In genomic region chr16:69029121-69029520, GRCh38 we compare ENCODE assay signal across 25 cellular contexts.
DNase-seq lines count a peak whose midpoint lies in the region; ATAC-seq, FAIRE-seq and TF ChIP-seq lines count a peak whose summit lies in the region.
"Had no signal": no experiment of that assay in that cellular context is flagged by ENCODE, and none has a peak within 500 bp of the region (broad histone marks: within the 10 kb centered on the region; RNA-seq: fewer than 3 reads in every experiment).

No MANE protein-coding gene starts in this region.

- no peak overlapping the region for H2AFZ ChIP-seq in HepG2 (ENCODE audit: low read length)

- H3K4me3 ChIP-seq in HepG2 (replicated peaks in 1 of 3; ENCODE audit: insufficient read depth in 1 of 3, low read depth in 2 of 3, low read length in 3 of 3) (no peak overlapping the region), right lobe of liver (no peak overlapping the region)
- H3K4me3 ChIP-seq: BLaER1, GM12878 had no signal

- H3K4me1 ChIP-seq in HepG2 (ENCODE audit: insufficient read depth, low read length) (peaks cover 14% of the 10 kb centered on the region), right lobe of liver (peaks cover 0 to 6% (median 0%) of the 10 kb centered on the region in 4 donors)
- H3K4me1 ChIP-seq: BE2C had no signal

- BruUV-seq in HepG2 (replicated peaks; lab: Mats Ljungman, UMichigan), result no TSS peak

- no peaks in the 10 kb centered on the region for H3K79me2 ChIP-seq in HepG2 (ENCODE audit: insufficient read depth, low read length)

- POLR2A ChIA-PET in HepG2 (lab: Yijun Ruan, JAX), result no interaction called here

- no peak for FAIRE-seq in HepG2 (lab: Jason Lieb, UNC)
- FAIRE-seq: A204.1, GM12878, GM12892, GM18507 had no signal

- intact Hi-C loops in HepG2 (cut with micrococcal nuclease; ENCODE audit: unreplicated experiment), result no loop called here
- intact Hi-C loops in right lobe of liver (cut with DNase I), result no loop called here
- intact Hi-C loops in sciatic nerve (cut with DNase I), result no loop called here

- no peak overlapping the region for H3K9ac ChIP-seq in HepG2 (ENCODE audit: insufficient read depth, low read depth, low read length)
- H3K9ac ChIP-seq: BLaER1 had no signal

- H3K4me2 ChIP-seq in HepG2 (ENCODE audit: low read depth, low read length), result no peak overlapping the region
- H3K4me2 ChIP-seq: BLaER1 had no signal

- H4K20me1 ChIP-seq in HepG2 (ENCODE audit: insufficient read depth, low read length), result no peaks in the 10 kb centered on the region
- H4K20me1 ChIP-seq: BLaER1 had no signal

- H3K27ac ChIP-seq in HepG2 (ENCODE audit: extremely low read length, insufficient read depth, low read length) (no peak overlapping the region), right lobe of liver (no peak overlapping the region)
- H3K27ac ChIP-seq: BLaER1 had no signal

- no peak for DNase-seq in HepG2 (ENCODE audit: low spot score)
- no peak for DNase-seq in right lobe of liver
- peak; percentile 46 for DNase-seq in NCI-H2171 treated with DMSO at 0.1 percent for 48 hours (lab: John Stamatoyannopoulos, UW)
- no peak for DNase-seq in sciatic nerve (ENCODE audit: low spot score)
- no peak for DNase-seq in NCI-H526 treated with DMSO at 0.1 percent for 48 hours (lab: John Stamatoyannopoulos, UW)
- DNase-seq: 8988T; ACHN; BE2C; C1 segment of cervical spinal cord; CD4-positive, alpha-beta memory T cell; CD4-positive, CD25-positive, alpha-beta regulatory T cell; CD8-positive, alpha-beta memory T cell; COR-L47; DMS 273 treated with DMSO at 0.1 percent for 48 hours; DMS153; DMS53; DMS79; DND-41; EL; GDM1 had no signal

- no peak for TF ChIP-seq CTCF in HepG2 (CRISPR knock-in tag; IDR thresholded peaks at IDR 0.05)
- no peak for TF ChIP-seq CTCF in right lobe of liver (IDR thresholded peaks at IDR 0.05)

- in situ Hi-C loops in HepG2 (cut with HindIII; ENCODE audit: extremely low pct_ligation_motif_present, low pct_unique_long_range_greater_than_20kb), result no loop called here

- H3K27me3 ChIP-seq in HepG2 (ENCODE audit: control insufficient read depth in 1 of 2, insufficient read depth in 2 of 2, low read length in 2 of 2) (no peaks in the 10 kb centered on the region), right lobe of liver (no peaks in the 10 kb centered on the region)
- H3K27me3 ChIP-seq: BE2C, BLaER1 had no signal

- peaks cover 1 to 6% of the 10 kb centered on the region in 2 experiments; a peak in 2 of 5 replicates for H3K36me3 ChIP-seq in HepG2 (replicated peaks in 1 of 2; ENCODE audit: control insufficient read depth in 1 of 2, insufficient read depth in 2 of 2, low read length in 2 of 2)
- peaks cover 0 to 3% (median 0%) of the 10 kb centered on the region in 4 donors for H3K36me3 ChIP-seq in right lobe of liver
- H3K36me3 ChIP-seq: BE2C had no signal

- no peaks in the 10 kb centered on the region for H3K9me3 ChIP-seq in HepG2 (ENCODE audit: low read length)
- H3K9me3 ChIP-seq in right lobe of liver, result no peaks in the 10 kb centered on the region
- H3K9me3 ChIP-seq: BE2C, BLaER1 had no signal

- no peak for TF ChIP-seq EP300 in HepG2 (IDR thresholded peaks at IDR 0.05; ENCODE audit: low read depth in 2 of 2, low read length in 2 of 2)
- TF ChIP-seq EP300 in HepG2 (CRISPR knock-in tag; IDR thresholded peaks at IDR 0.05; ENCODE audit: borderline replicate concordance), result no peak

- WGBS in HepG2 (ENCODE audit: low lambda C conversion rate), result 94% methylated on average over 2 of the region's 2 CpGs
- 97% methylated on average over 2 of the region's 2 CpGs for WGBS in right lobe of liver (ENCODE audit: insufficient coverage, low coverage, low lambda C conversion rate, missing lambda C conversion rate)

- ATAC-seq in HepG2 (no peak), right lobe of liver (no peak), sciatic nerve (no peak)
- ATAC-seq: GM12878 had no signal

- CTCF ChIA-PET in HepG2 (lab: Yijun Ruan, JAX; ENCODE audit: low intra/inter-chr PET ratio, low total read pairs), result no interaction called here

- TF ChIP-seq POLR2A in HepG2 (IDR thresholded peaks at IDR 0.05; ENCODE audit: insufficient read depth in 1 of 2, low read depth in 2 of 2, low read length in 2 of 2) (no peak), right lobe of liver (IDR thresholded peaks at IDR 0.05) (no peak)

- no peak for TF ChIP-seq RAD21 in HepG2 (CRISPR knock-in tag; IDR thresholded peaks at IDR 0.05)

TF ChIP-seq in HepG2, 621 proteins besides CTCF, POLR2A, EP300 and RAD21:
- TF ChIP-seq ZNF646 (CRISPR knock-in tag; IDR thresholded peaks at IDR 0.05) (no peak), ZNF629 (CRISPR knock-in tag; conservative IDR thresholded peaks at IDR 0.05) (peak; percentile 55; the same call in 1 of the 2 replicates), ZNF776 (CRISPR knock-in tag; IDR thresholded peaks at IDR 0.05) (no peak), ZNF282 (IDR thresholded peaks at IDR 0.05; ENCODE audit: partially characterized antibody) (no peak), ZNF367 (CRISPR knock-in tag; IDR thresholded peaks at IDR 0.05; ENCODE audit: borderline replicate concordance) (no peak), ARNT (IDR thresholded peaks at IDR 0.05) (no peak)
- TF ChIP-seq, protein P1, sequence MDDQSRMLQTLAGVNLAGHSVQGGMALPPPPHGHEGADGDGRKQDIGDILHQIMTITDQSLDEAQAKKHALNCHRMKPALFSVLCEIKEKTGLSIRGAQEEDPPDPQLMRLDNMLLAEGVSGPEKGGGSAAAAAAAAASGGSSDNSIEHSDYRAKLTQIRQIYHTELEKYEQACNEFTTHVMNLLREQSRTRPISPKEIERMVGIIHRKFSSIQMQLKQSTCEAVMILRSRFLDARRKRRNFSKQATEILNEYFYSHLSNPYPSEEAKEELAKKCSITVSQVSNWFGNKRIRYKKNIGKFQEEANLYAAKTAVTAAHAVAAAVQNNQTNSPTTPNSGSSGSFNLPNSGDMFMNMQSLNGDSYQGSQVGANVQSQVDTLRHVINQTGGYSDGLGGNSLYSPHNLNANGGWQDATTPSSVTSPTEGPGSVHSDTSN (CRISPR knock-in tag; IDR thresholded peaks at IDR 0.05; ENCODE audit: borderline replicate concordance), result no peak
